Comparison of ENCODE assay signal across 39 cellular contexts in the genomic region with DNA sequence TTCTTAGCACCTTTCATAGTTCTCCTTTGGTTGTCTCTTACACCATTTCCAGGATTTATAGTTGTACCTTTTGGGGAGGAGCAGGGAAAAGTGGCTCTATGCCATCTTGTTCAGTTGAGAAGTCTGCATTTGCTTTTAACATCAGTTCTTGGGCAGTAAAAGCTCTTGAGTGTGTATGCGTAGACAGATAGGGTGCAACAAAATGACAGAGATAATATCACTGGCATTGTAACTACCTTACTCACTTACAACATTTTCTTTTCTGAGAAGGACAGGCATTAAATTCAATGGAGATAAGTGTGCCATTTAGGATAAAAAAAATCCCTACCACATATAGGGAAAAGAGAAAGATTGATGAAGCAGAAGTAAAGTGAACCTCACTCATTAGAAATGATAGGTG. TPM values are rescaled to one million over a fixed set of nuclear protein-coding genes. Genes with fewer than 3 reads are reported as not detected.
"Had no signal": no experiment of that assay in that cellular context is flagged by ENCODE, and none has a peak within 500 bp of the region (broad histone marks: within the 10 kb centered on the region; RNA-seq: fewer than 3 reads in every experiment).

No MANE protein-coding gene starts in this region.

- H3K27me3 Mint-ChIP-seq: activated naive CD8-positive, alpha-beta T cell treated with anti-CD3 and anti-CD28 coated beads for 36 hours; activated naive CD8-positive, alpha-beta T cell treated with anti-CD3 and anti-CD28 coated beads, Interleukin-2, amount 50 U/mL, for 24 hours; activated T-helper 17 cell treated with anti-CD3 and anti-CD28 coated beads, Interleukin-2, amount 50 U/mL, for 72 hours had no signal

- H3K36me3 Mint-ChIP-seq: activated naive CD4-positive, alpha-beta T cell treated with anti-CD3 and anti-CD28 coated beads, Interleukin-2, amount 10 ng/mL, durations not matched to agents 7 days and 5 days; activated naive CD4-positive, alpha-beta T cell treated with anti-CD3 and anti-CD28 coated beads, Interleukin-2, amount 50 U/mL, for 72 hours; activated naive CD8-positive, alpha-beta T cell; activated naive CD8-positive, alpha-beta T cell treated with anti-CD3 and anti-CD28 coated beads for 36 hours; activated naive CD8-positive, alpha-beta T cell treated with anti-CD3 and anti-CD28 coated beads, Interleukin-2, amount 10 ng/mL, durations not matched to agents 7 days and 5 days; brain had no signal

- H3K4me3 ChIP-seq: adrenal gland, ascending aorta, body of pancreas, breast epithelium, cardiac muscle cell had no signal

- H3K4me1 Mint-ChIP-seq: activated naive CD4-positive, alpha-beta T cell treated with anti-CD3 and anti-CD28 coated beads, Interleukin-2, amount 10 ng/mL, durations not matched to agents 7 days and 5 days; activated naive CD4-positive, alpha-beta T cell treated with anti-CD3 and anti-CD28 coated beads, Interleukin-2, amount 50 U/mL, for 24 hours; activated naive CD8-positive, alpha-beta T cell treated with anti-CD3 and anti-CD28 coated beads for 36 hours; activated naive CD8-positive, alpha-beta T cell treated with anti-CD3 and anti-CD28 coated beads, Interleukin-2, amount 10 ng/mL, durations not matched to agents 7 days and 5 days; activated naive CD8-positive, alpha-beta T cell treated with anti-CD3 and anti-CD28 coated beads, Interleukin-2, amount 50 U/mL, for 24 hours; activated T-helper 17 cell treated with anti-CD3 and anti-CD28 coated beads, Interleukin-2, amount 50 U/mL, for 72 hours; brain; central memory CD8-positive, alpha-beta T cell had no signal

- H3K27ac Mint-ChIP-seq: activated naive CD4-positive, alpha-beta T cell treated with anti-CD3 and anti-CD28 coated beads for 36 hours; activated naive CD4-positive, alpha-beta T cell treated with anti-CD3 and anti-CD28 coated beads, Interleukin-2, amount 10 ng/mL, durations not matched to agents 7 days and 5 days; activated naive CD4-positive, alpha-beta T cell treated with anti-CD3 and anti-CD28 coated beads, Interleukin-2, amount 50 U/mL, for 24 hours; activated naive CD4-positive, alpha-beta T cell treated with anti-CD3 and anti-CD28 coated beads, Interleukin-2, amount 50 U/mL, for 72 hours; activated naive CD8-positive, alpha-beta T cell; activated naive CD8-positive, alpha-beta T cell treated with anti-CD3 and anti-CD28 coated beads for 36 hours; activated naive CD8-positive, alpha-beta T cell treated with anti-CD3 and anti-CD28 coated beads, Interleukin-2, amount 10 ng/mL, durations not matched to agents 7 days and 5 days; activated naive CD8-positive, alpha-beta T cell treated with anti-CD3 and anti-CD28 coated beads, Interleukin-2, amount 50 U/mL, for 24 hours; activated T-cell treated with anti-CD3 and anti-CD28 coated beads, Interleukin-2, amount 50 U/mL, for 24 hours; activated T-cell treated with anti-CD3 and anti-CD28 coated beads, Interleukin-2, amount 50 U/mL, for 72 hours; activated T-helper 1 cell treated with anti-CD3 and anti-CD28 coated beads, Interleukin-12 subunit alpha, Interleukin-12 subunit beta, Interleukin-2, Interleukin-4 antibody, amounts not matched to agents 30 ng/mL and 10 ng/mL and 1 ng/mL, durations not matched to agents 14 hours and 24 hours and 36 hours; activated T-helper 17 cell treated with anti-CD3 and anti-CD28 coated beads, Interleukin-2, amount 50 U/mL, for 72 hours; activated T-helper 2 cell treated with anti-CD3 and anti-CD28 coated beads, Interferon-gamma antibody, Interleukin-2, Interleukin-4, amounts not matched to agents 10 μg/mL and 5 μg/mL and 100 μg/mL, durations not matched to agents 14 hours and 24 hours and 36 hours; brain had no signal

- H3K36me3 ChIP-seq: adrenal gland, ascending aorta, brain microvascular endothelial cell, breast epithelium, cardiac muscle cell had no signal

- H3K9me3 ChIP-seq: adrenal gland, body of pancreas, breast epithelium had no signal

- H3K4me3 Mint-ChIP-seq: activated naive CD4-positive, alpha-beta T cell treated with anti-CD3 and anti-CD28 coated beads for 36 hours; activated naive CD4-positive, alpha-beta T cell treated with anti-CD3 and anti-CD28 coated beads, Interleukin-2, amount 10 ng/mL, durations not matched to agents 7 days and 5 days; activated naive CD4-positive, alpha-beta T cell treated with anti-CD3 and anti-CD28 coated beads, Interleukin-2, amount 50 U/mL, for 24 hours; activated naive CD8-positive, alpha-beta T cell; activated naive CD8-positive, alpha-beta T cell treated with anti-CD3 and anti-CD28 coated beads for 36 hours; activated naive CD8-positive, alpha-beta T cell treated with anti-CD3 and anti-CD28 coated beads, Interleukin-2, amount 10 ng/mL, durations not matched to agents 7 days and 5 days; activated naive CD8-positive, alpha-beta T cell treated with anti-CD3 and anti-CD28 coated beads, Interleukin-2, amount 50 U/mL, for 24 hours; activated T-cell treated with anti-CD3 and anti-CD28 coated beads, Interleukin-2, amount 50 U/mL, for 24 hours; activated T-cell treated with anti-CD3 and anti-CD28 coated beads, Interleukin-2, amount 50 U/mL, for 4 hours; activated T-cell treated with anti-CD3 and anti-CD28 coated beads, Interleukin-2, amount 50 U/mL, for 72 hours; activated T-helper 1 cell treated with anti-CD3 and anti-CD28 coated beads, Interleukin-12 subunit alpha, Interleukin-12 subunit beta, Interleukin-2, Interleukin-4 antibody, amounts not matched to agents 30 ng/mL and 10 ng/mL and 1 ng/mL, durations not matched to agents 14 hours and 24 hours and 36 hours; activated T-helper 17 cell treated with anti-CD3 and anti-CD28 coated beads, Interleukin-2, amount 50 U/mL, for 72 hours; brain; central memory CD8-positive, alpha-beta T cell had no signal

- ATAC-seq: activated naive CD4-positive, alpha-beta T cell treated with anti-CD3 and anti-CD28 coated beads, Interleukin-2, amount 50 U/mL, for 72 hours; activated naive CD8-positive, alpha-beta T cell treated with anti-CD3 and anti-CD28 coated beads, Interleukin-2, amount 50 U/mL, for 24 hours; activated T-cell treated with anti-CD3 and anti-CD28 coated beads, Interleukin-2, amount 50 U/mL, for 4 hours; activated T-cell treated with anti-CD3 and anti-CD28 coated beads, Interleukin-2, amount 50 U/mL, for 72 hours; activated T-helper 17 cell treated with anti-CD3 and anti-CD28 coated beads, Interleukin-2, amount 50 U/mL, for 72 hours; body of pancreas had no signal

- H3K27ac ChIP-seq: adrenal gland, ascending aorta, body of pancreas, brain microvascular endothelial cell, breast epithelium, cardiac muscle cell had no signal

- DNase-seq: activated effector memory CD4-positive, alpha-beta T cell treated with anti-CD3 and anti-CD28 coated beads, Interleukin-2, amount 50 U/mL, for 16 hours; activated effector memory CD4-positive, alpha-beta T cell treated with Interleukin-2 at 50 U/mL for 16 hours; activated gamma-delta T cell; activated gamma-delta T cell treated with Interleukin-2 at 50 U/mL for 16 hours; activated naive CD4-positive, alpha-beta T cell; activated naive CD4-positive, alpha-beta T cell treated with anti-CD3 and anti-CD28 coated beads for 36 hours; activated naive CD4-positive, alpha-beta T cell treated with anti-CD3 and anti-CD28 coated beads, Interleukin-2, amount 10 ng/mL, durations not matched to agents 7 days and 5 days; activated naive CD4-positive, alpha-beta T cell treated with anti-CD3 and anti-CD28 coated beads, Interleukin-2, amount 50 U/mL, for 16 hours; activated naive CD4-positive, alpha-beta T cell treated with Interleukin-2 at 50 U/mL for 16 hours; activated naive CD8-positive, alpha-beta T cell treated with anti-CD3 and anti-CD28 coated beads for 36 hours; activated naive CD8-positive, alpha-beta T cell treated with anti-CD3 and anti-CD28 coated beads, Interleukin-2, amount 10 ng/mL, durations not matched to agents 7 days and 5 days; activated naive CD8-positive, alpha-beta T cell treated with anti-CD3 and anti-CD28 coated beads, Interleukin-2, amount 50 U/mL, for 24 hours; activated T-cell treated with anti-CD3 and anti-CD28 coated beads, Interleukin-2, amount 50 U/mL, for 24 hours; activated T-cell treated with anti-CD3 and anti-CD28 coated beads, Interleukin-2, amount 50 U/mL, for 4 hours; activated T-cell treated with anti-CD3 and anti-CD28 coated beads, Interleukin-2, amount 50 U/mL, for 48 hours; activated T-cell treated with anti-CD3 and anti-CD28 coated beads, Interleukin-2, amount 50 U/mL, for 72 hours; adrenal gland; amniotic stem cell; amygdala; anterior cingulate cortex; aorta; body of pancreas; brain microvascular endothelial cell; caudate nucleus; central memory CD4-positive, alpha-beta T cell; cerebellar nuclear complex had no signal

- H3K27me3 ChIP-seq: ascending aorta, body of pancreas, brain microvascular endothelial cell, cardiac muscle cell had no signal

RNA-seq across cellular contexts. Expression of gene ADGRG4, which starts 38.9 kb away (rescaled TPM):
- total RNA-seq: activated naive CD4-positive, alpha-beta T cell treated with anti-CD3 and anti-CD28 coated beads for 36 hours; activated naive CD4-positive, alpha-beta T cell treated with anti-CD3 and anti-CD28 coated beads, Interleukin-2, amount 50 U/mL, for 72 hours; activated naive CD8-positive, alpha-beta T cell treated with anti-CD3 and anti-CD28 coated beads for 36 hours; activated naive CD8-positive, alpha-beta T cell treated with anti-CD3 and anti-CD28 coated beads, Interleukin-2, amount 10 ng/mL, durations not matched to agents 7 days and 5 days; activated T-cell treated with anti-CD3 and anti-CD28 coated beads, Interleukin-2, amount 50 U/mL, for 4 hours; activated T-cell treated with anti-CD3 and anti-CD28 coated beads, Interleukin-2, amount 50 U/mL, for 72 hours; activated T-helper 1 cell treated with anti-CD3 and anti-CD28 coated beads, Interleukin-12 subunit alpha, Interleukin-12 subunit beta, Interleukin-2, Interleukin-4 antibody, amounts not matched to agents 30 ng/mL and 10 ng/mL and 1 ng/mL, durations not matched to agents 14 hours and 24 hours and 36 hours; activated T-helper 17 cell treated with anti-CD3 and anti-CD28 coated beads, Interleukin-2, amount 50 U/mL, for 72 hours; activated T-helper 2 cell treated with anti-CD3 and anti-CD28 coated beads, Interferon-gamma antibody, Interleukin-2, Interleukin-4, amounts not matched to agents 10 μg/mL and 5 μg/mL and 100 μg/mL, durations not matched to agents 14 hours and 24 hours and 36 hours; body of pancreas; bronchial epithelial cell; cardiac muscle cell; cerebellum had no signal
- polyA plus RNA-seq: aorta, cardiac muscle cell had no signal
